ENCODE assay signal across 24 cellular contexts in the genomic region with DNA sequence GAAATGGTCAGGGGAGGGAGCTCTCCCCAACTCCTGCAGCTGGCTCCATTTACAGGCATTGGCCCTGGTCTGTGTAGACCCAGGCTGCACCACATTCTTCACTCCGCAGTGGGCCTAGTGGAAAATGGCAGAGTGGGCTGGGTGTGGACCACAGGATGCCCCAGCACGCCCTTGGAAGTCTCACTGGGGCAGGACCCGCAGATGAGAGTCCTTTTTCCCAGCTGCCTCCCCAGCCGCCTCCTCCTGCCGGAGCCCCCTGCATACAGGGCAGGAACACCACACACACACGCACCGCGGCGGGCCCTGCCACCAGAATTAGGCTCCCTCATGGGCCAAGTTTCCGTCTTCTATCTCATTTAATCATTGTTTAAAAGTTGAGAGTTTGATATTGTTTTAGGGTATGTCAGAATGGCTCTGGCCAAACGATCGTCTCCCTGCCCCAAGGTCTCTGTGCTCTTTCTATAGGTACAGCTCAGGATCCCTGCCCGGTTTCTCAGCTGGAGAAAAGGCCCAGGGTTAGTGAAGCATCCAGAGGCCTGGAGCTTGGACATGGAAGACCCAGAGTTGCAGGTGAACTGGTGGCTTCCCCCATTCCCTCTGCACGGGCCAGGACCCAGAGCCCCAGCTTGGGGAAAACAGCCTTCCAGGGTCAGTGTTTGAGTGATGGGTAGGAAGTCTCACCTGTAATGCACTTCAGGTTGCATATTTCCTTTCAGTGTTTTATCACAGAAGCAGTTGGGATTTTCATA. TPM values are rescaled to one million over a fixed set of nuclear protein-coding genes. Genes with fewer than 3 reads are reported as not detected.
DNase-seq lines count a peak whose midpoint lies in the region; ATAC-seq, FAIRE-seq and TF ChIP-seq lines count a peak whose summit lies in the region.
"Had no signal": no experiment of that assay in that cellular context is flagged by ENCODE, and none has a peak within 500 bp of the region (broad histone marks: within the 10 kb centered on the region; RNA-seq: fewer than 3 reads in every experiment).

No MANE protein-coding gene starts in this region.

- no peaks in the 10 kb centered on the region for H3K79me1 ChIP-seq in IMR-90 (ENCODE audit: low read depth in 1 of 2, low read length in 2 of 2)

- SMC1A ChIA-PET in GM12878 (lab: Charles Lee; ENCODE audit: uncharacterized antibody, unreplicated experiment): no interaction called here

- in situ Hi-C loops in IMR-90 (cut with MboI; ENCODE audit: low sequenced_read_pairs) (no loop called here), GM12878 (cut with MboI) (no loop called here), GM23248 (cut with MboI) (no loop called here)

- H3K23ac ChIP-seq in IMR-90 (ENCODE audit: low read depth, low read length): no peak overlapping the region

- H3K4me2 ChIP-seq in IMR-90 (ENCODE audit: low read depth, low read length) (no peak overlapping the region), GM12878 (ENCODE audit: control insufficient read depth, insufficient read depth) (no peak overlapping the region), GM23248 (ENCODE audit: unreplicated experiment) (no peak overlapping the region)

- H3K9me1 ChIP-seq in IMR-90 (ENCODE audit: insufficient read depth, low read length): no peaks in the 10 kb centered on the region; the same call in 1 of the 2 replicates

- DNase-seq in IMR-90 (no peak), GM12878 (ENCODE audit: low read depth, low spot score) (no peak), lower lobe of right lung (peak; percentile 37), spleen (peak; percentile 70), GM23248 (no peak), amygdala (lab: John Stamatoyannopoulos, UW) (no peak), HT-29 (ENCODE audit: low spot score) (no peak)
- no peak for DNase-seq in effector CD4-positive, alpha-beta T cell
- DNase-seq: ACHN; C1 segment of cervical spinal cord; CD8-positive, alpha-beta memory T cell; DMS53; EL; HFFc6; Karpas-422; MG63; NCI-H1048; NCI-H1436; NCI-H1930; NCI-H2171; NCI-H526 had no signal

- intact Hi-C loops in IMR-90 (cut with micrococcal nuclease) (no loop called here), GM12878 (cut with micrococcal nuclease; ENCODE audit: unreplicated experiment) (no loop called here), lower lobe of right lung (cut with DNase I) (no loop called here), spleen (cut with DNase I; ENCODE audit: low total_unique reads) (no loop called here)

- TF ChIP-seq RAD21 in IMR-90 (IDR thresholded peaks at IDR 0.05; ENCODE audit: low read length) (no peak), GM12878 (IDR thresholded peaks at IDR 0.05; ENCODE audit: insufficient read depth, low read depth, low read length) (no peak)

- no peak for ATAC-seq in IMR-90 (ENCODE audit: low read depth)
- ATAC-seq in GM12878: no peak
- ATAC-seq in lower lobe of right lung: no peak
- ATAC-seq: Right ventricle myocardium inferior had no signal

- H3K27ac ChIP-seq in IMR-90 (ENCODE audit: insufficient read depth, low read length) (no peak overlapping the region), GM12878 (ENCODE audit: control insufficient read depth, insufficient read depth) (no peak overlapping the region), lower lobe of right lung (no peak overlapping the region), spleen (no peak overlapping the region), GM23248 (no peak overlapping the region)

- TF ChIP-seq EP300 in GM12878 (IDR thresholded peaks at IDR 0.05; ENCODE audit: borderline replicate concordance in 1 of 2, control insufficient read depth in 1 of 2, low read depth in 2 of 2, low read length in 2 of 2): no peak

- no peak overlapping the region for H2BK15ac ChIP-seq in IMR-90 (ENCODE audit: low read depth, low read length)

- CTCF ChIA-PET in IMR-90 (lab: Yijun Ruan, JAX): interaction anchor here (0.5 to 1.7 kb wide), 2 partner anchors 11 to 17 kb away, joined by 3 to 4 read pairs; a partner anchor contains a TSS
- CTCF ChIA-PET in GM12878 (lab: Yijun Ruan, JAX): interaction anchor here (0.9 to 1.3 kb wide), 3 partner anchors 11 to 69 kb away, joined by 3 to 4 read pairs (median 3); no protein-coding TSS in a partner anchor

- H4K91ac ChIP-seq in IMR-90 (ENCODE audit: insufficient read depth, low read depth, low read length): no peak overlapping the region

- dilution Hi-C loops in IMR-90 (cut with HindIII; ENCODE audit: low sequenced_read_pairs, unreplicated experiment): no loop called here

- H3K79me2 ChIP-seq in GM12878 (ENCODE audit: control insufficient read depth, insufficient read depth, low read length) (no peaks in the 10 kb centered on the region), GM23248 (ENCODE audit: insufficient read depth) (no peaks in the 10 kb centered on the region)

- no peaks in the 10 kb centered on the region for H3K4me1 ChIP-seq in IMR-90 (ENCODE audit: control insufficient read depth, insufficient read depth, low read length)
- H3K4me1 ChIP-seq in GM12878 (ENCODE audit: control insufficient read depth, insufficient read depth, low read length): no peaks in the 10 kb centered on the region; the same call in 1 of the 2 replicates
- H3K4me1 ChIP-seq in lower lobe of right lung: no peaks in the 10 kb centered on the region
- H3K4me1 ChIP-seq in spleen: peaks cover 4 to 17% (median 7%) of the 10 kb centered on the region in 6 donors
- no peaks in the 10 kb centered on the region for H3K4me1 ChIP-seq in GM23248 (ENCODE audit: insufficient read depth)

- H2AFZ ChIP-seq in IMR-90 (replicated peaks; ENCODE audit: low read length, poor library complexity): peak overlapping the region; percentile 11
- no peak overlapping the region for H2AFZ ChIP-seq in GM12878 (ENCODE audit: control insufficient read depth, low read depth, low read length)
- no peak overlapping the region for H2AFZ ChIP-seq in GM23248

- no peaks in the 10 kb centered on the region for H4K20me1 ChIP-seq in IMR-90 (ENCODE audit: insufficient read depth, low read length)
- H4K20me1 ChIP-seq in GM12878 (ENCODE audit: control insufficient read depth, insufficient read depth): no peaks in the 10 kb centered on the region
- H4K20me1 ChIP-seq in GM23248 (ENCODE audit: insufficient read depth): no peaks in the 10 kb centered on the region

- POLR2A ChIA-PET in IMR-90 (lab: Charles Lee; ENCODE audit: unreplicated experiment): no interaction called here
- POLR2A ChIA-PET in GM12878 (lab: Charles Lee): no interaction called here

- H2AK5ac ChIP-seq in IMR-90 (ENCODE audit: low read depth, low read length): no peak overlapping the region

- H3K56ac ChIP-seq in IMR-90 (ENCODE audit: extremely low read depth, insufficient read depth, low read length): no peak overlapping the region

- no peak overlapping the region for H3K14ac ChIP-seq in IMR-90 (replicated peaks; ENCODE audit: low read depth, low read length)

- H3K36me3 ChIP-seq in IMR-90 (ENCODE audit: control insufficient read depth, insufficient read depth, low read length) (peaks cover 38% of the 10 kb centered on the region), GM12878 (ENCODE audit: control insufficient read depth in 2 of 2, insufficient read depth in 2 of 2, low read length in 1 of 2) (peaks cover 0 to 7% of the 10 kb centered on the region in 2 experiments; a peak in 2 of 4 replicates), lower lobe of right lung (peaks cover 70% of the 10 kb centered on the region), spleen (peaks cover 0 to 83% (median 54%) of the 10 kb centered on the region in 6 donors), GM23248 (ENCODE audit: low read depth) (no peaks in the 10 kb centered on the region)
- H3K36me3 ChIP-seq: MG63 had no signal

- no peak overlapping the region for H2BK120ac ChIP-seq in IMR-90 (ENCODE audit: low read depth, low read length)

- no peak overlapping the region for H2BK5ac ChIP-seq in IMR-90 (ENCODE audit: low read depth, low read length, poor library complexity, severe bottlenecking)

- RAD21 ChIA-PET in GM12878 (lab: Charles Lee; ENCODE audit: unreplicated experiment): interaction anchor here (1.1 to 1.5 kb wide), 2 partner anchors 10 to 69 kb away, joined by 3 to 4 read pairs; no protein-coding TSS in a partner anchor

- TF ChIP-seq POLR2A in IMR-90 (IDR thresholded peaks at IDR 0.05; ENCODE audit: low read depth, low read length) (no peak), GM12878 (IDR thresholded peaks at IDR 0.05; ENCODE audit: low read depth, low read length) (0 out of 2 replicates have a peak, but pooled peaks have one; percentile 5), spleen (IDR thresholded peaks at IDR 0.05) (no peak)

- BruUV-seq in IMR-90 (replicated peaks; lab: Mats Ljungman, UMichigan): no TSS peak
- BruUV-seq in GM12878 (replicated peaks; lab: Mats Ljungman, UMichigan): no TSS peak

- no peaks in the 10 kb centered on the region for H3K9me3 ChIP-seq in IMR-90 (ENCODE audit: control insufficient read depth, insufficient read depth, low read length)
- H3K9me3 ChIP-seq in GM12878 (replicated peaks; ENCODE audit: control insufficient read depth, insufficient read depth, low read length): no peaks in the 10 kb centered on the region
- no peaks in the 10 kb centered on the region for H3K9me3 ChIP-seq in lower lobe of right lung
- no peaks in the 10 kb centered on the region for H3K9me3 ChIP-seq in spleen
- no peaks in the 10 kb centered on the region for H3K9me3 ChIP-seq in GM23248 (ENCODE audit: low read depth)
- H3K9me3 ChIP-seq: MG63 had no signal

- no peak overlapping the region for H4K5ac ChIP-seq in IMR-90 (ENCODE audit: low read depth, low read length)

- TF ChIP-seq CTCF in IMR-90 (conservative IDR thresholded peaks at IDR 0.05; ENCODE audit: low read depth, low read length) (no peak), GM12878 (IDR thresholded peaks at IDR 0.05 in 2 of 3, conservative IDR thresholded peaks at IDR 0.05 in 1 of 3; ENCODE audit: control insufficient read depth in 2 of 3, extremely low read depth in 1 of 3, insufficient read depth in 1 of 3, low read depth in 3 of 3, low read length in 3 of 3) (no peak), lower lobe of right lung (IDR thresholded peaks at IDR 0.05) (no peak), spleen (IDR thresholded peaks at IDR 0.05 in 8 of 11, conservative IDR thresholded peaks at IDR 0.05 in 3 of 11) (no peak)

- WGBS in IMR-90 (ENCODE audit: extremely low coverage in 2 of 2, insufficient read length in 1 of 2), 2 experiments: no CpG with 5 or more reads among the region's 14 CpGs
- 88% methylated on average over 14 of the region's 14 CpGs for WGBS in GM12878 (ENCODE audit: insufficient coverage, insufficient replicate concordance, low lambda C conversion rate, missing lambda C conversion rate)
- WGBS in spleen, 5 donors: 92 to 97% (median 95%) methylated on average over 14 of the region's 14 CpGs
- 94 to 96% methylated on average over 12 to 14 of the region's 14 CpGs for WGBS in GM23248 (ENCODE audit: low coverage in 1 of 2, low lambda C conversion rate in 2 of 2, missing lambda C conversion rate in 2 of 2), 2 experiments

- H3K4me3 ChIP-seq in IMR-90 (ENCODE audit: insufficient read depth, low read depth, low read length) (no peak overlapping the region), GM12878 (no peak overlapping the region), lower lobe of right lung (no peak overlapping the region), spleen (no peak overlapping the region), GM23248 (no peak overlapping the region)
- H3K4me3 ChIP-seq: MG63 had no signal

- no peak overlapping the region for H3K9ac ChIP-seq in IMR-90 (ENCODE audit: low read depth, low read length)
- H3K9ac ChIP-seq in GM12878 (ENCODE audit: control insufficient read depth, insufficient read depth, low read length): no peak overlapping the region
- no peak overlapping the region for H3K9ac ChIP-seq in GM23248

- no peak overlapping the region for H4K8ac ChIP-seq in IMR-90 (ENCODE audit: low read depth in 2 of 2, low read length in 2 of 2)

- H3F3A ChIP-seq in GM23248 (ENCODE audit: insufficient read depth): no peaks in the 10 kb centered on the region

- no peak for FAIRE-seq in GM12878 (lab: Jason Lieb, UNC)
- FAIRE-seq: GM12891, RCC 7860 had no signal

- H2BK20ac ChIP-seq in IMR-90 (ENCODE audit: low read depth, low read length): no peak overlapping the region

- H3K27me3 ChIP-seq in IMR-90 (ENCODE audit: control insufficient read depth, insufficient read depth, low read length): no peaks in the 10 kb centered on the region
- H3K27me3 ChIP-seq in GM12878 (replicated peaks in 1 of 2; ENCODE audit: control insufficient read depth in 2 of 2, insufficient read depth in 2 of 2, low read length in 1 of 2): no peaks in the 10 kb centered on the region
- peaks cover 2% of the 10 kb centered on the region for H3K27me3 ChIP-seq in lower lobe of right lung (ENCODE audit: low read depth)
- peaks cover 0 to 11% (median 0%) of the 10 kb centered on the region in 7 donors for H3K27me3 ChIP-seq in spleen (replicated peaks in 1 of 7)
- no peaks in the 10 kb centered on the region for H3K27me3 ChIP-seq in GM23248 (replicated peaks; ENCODE audit: insufficient read depth)
- H3K27me3 ChIP-seq: MG63 had no signal

- H3K4ac ChIP-seq in IMR-90 (ENCODE audit: low read depth, low read length): no peak overlapping the region

- no peak overlapping the region for H3K18ac ChIP-seq in IMR-90 (ENCODE audit: low read depth, low read length)

- H2AK9ac ChIP-seq in IMR-90 (replicated peaks; ENCODE audit: low read depth, low read length, poor library complexity): no peak overlapping the region

- H3K9me2 ChIP-seq in GM23248 (ENCODE audit: insufficient read depth): no peaks in the 10 kb centered on the region

RNA-seq across cellular contexts. Expression of a gene that starts 42.0 kb away (rescaled TPM):
- total RNA-seq in IMR-90 (2012; rRNA removed) (under 0.01 TPM in 1 of 2 replicates, not detected in the other), GM12878 (2014; rRNA removed) (not detected in 2 replicates), GM12878 (2014; rRNA removed; fragmentation: Illumina TruSeq; extraction: Trizol) (not detected in 2 replicates), GM12878 (2021) (not detected in 2 replicates), lower lobe of right lung (23.0 TPM), spleen (10 to 100 TPM; 25.5 to 48.5 (median 37.6) TPM)
- polyA plus RNA-seq in IMR-90 (2012; rRNA removed) (0.67 and 0.77 TPM in 2 replicates), GM12878 (2011; rRNA removed) (not detected in 2 replicates), GM12878 (2014; fragmentation: Illumina TruSeq; extraction: Trizol) (not detected in 2 replicates), GM12878 (2014; fragmentation: Nextera tagmentation; extraction: Ambion mirVana) (not detected), GM12878 (2014; rRNA removed) (0.04 TPM in 1 of 2 replicates, not detected in the other), GM12878 (2016; fragmentation: Nextera tagmentation; extraction: Ambion mirVana) (not detected), spleen (10 to 100 TPM in 2 of 3 donors, 1 to 10 TPM in 1; 6.0 to 15.2 (median 12.8) TPM), GM23248 (2016; fragmentation: Nextera tagmentation; extraction: Ambion mirVana) (not detected in 2 replicates)
- 0.43 and 0.89 TPM in 2 replicates for polyA plus RNA-seq in IMR-90 (2012; cell fraction: cytosol; rRNA removed)
- polyA plus RNA-seq in IMR-90 (2012; cell fraction: nucleus; rRNA removed; ENCODE audit: low replicate concordance): 3.8 and 5.6 TPM in 2 replicates
- 0.77 and 0.93 TPM in 2 replicates for total RNA-seq in GM12878 (2013; cell fraction: nucleolus; rRNA removed)
- polyA plus RNA-seq in GM12878 (2011; ENCODE audit: low read depth): not detected
- polyA plus RNA-seq in GM12878 (2011; cell fraction: cytosol; rRNA removed): 0.07 TPM in 1 of 2 replicates, not detected in the other
- polyA plus RNA-seq in GM12878 (2011; cell fraction: nucleus; rRNA removed): 0.35 and 0.45 TPM in 2 replicates
- polyA plus RNA-seq in GM12878 (2012): 0.19 and 0.34 TPM in 2 replicates
- polyA minus RNA-seq in GM12878 (2011; rRNA and poly(A)+ RNA removed): 0.05 TPM in 1 of 2 replicates, not detected in the other
- not detected in 2 replicates for polyA minus RNA-seq in GM12878 (2011; cell fraction: cytosol; rRNA and poly(A)+ RNA removed)
- not detected in 2 replicates for polyA minus RNA-seq in GM12878 (2011; cell fraction: nucleus; rRNA and poly(A)+ RNA removed)
- total RNA-seq in GM23248 (2014; rRNA removed; shearing (Covaris generic)): not detected in 2 replicates
- total RNA-seq in HT-29 (2014; rRNA removed; shearing (Covaris generic)): 0.63 and 0.66 TPM in 2 replicates

Comparison
In these comparisons a context has a peak if more than half of its experiments do, and no peak if none do; other contexts are left out.
1. DNase-seq: peak in lower lobe of right lung (single experiment) and spleen (single experiment); none in IMR-90 (single experiment), GM12878 (single experiment), GM23248 (single experiment), amygdala (0 of 56), HT-29 (single experiment) and effector CD4-positive, alpha-beta T cell (single experiment).
2. RNA of a gene that starts 42.0 kb away (total RNA-seq): 25.5 to 48.5 TPM in spleen and 23.0 TPM in lower lobe of right lung (single experiment); 0.63 to 0.66 TPM in HT-29, under 0.01 TPM in IMR-90, 0.77 to 0.93 TPM in GM12878 and not detected in GM23248; every median in the first group is over 10 times any median in the second.